ENCODE assay signal across 20 cellular contexts in genomic region chr19:41424335-41425173, GRCh38. TPM values are rescaled to one million over a fixed set of nuclear protein-coding genes. Genes with fewer than 3 reads are reported as not detected.
DNase-seq lines count a peak whose midpoint lies in the region; ATAC-seq, FAIRE-seq and TF ChIP-seq lines count a peak whose summit lies in the region.
"Had no signal": no experiment of that assay in that cellular context is flagged by ENCODE, and none has a peak within 500 bp of the region (broad histone marks: within the 10 kb centered on the region; RNA-seq: fewer than 3 reads in every experiment).

No MANE protein-coding gene starts in this region.

- no peak overlapping the region for H3K9ac ChIP-seq in Karpas-422 (ENCODE audit: low read length)
- H3K9ac ChIP-seq: neural progenitor cell had no signal

- no peak for TF ChIP-seq POLR2A in GM12891 (IDR thresholded peaks at IDR 0.05; ENCODE audit: low read depth, low read length)

- FAIRE-seq in GM12891 (lab: Jason Lieb, UNC) = no peak
- FAIRE-seq: astrocyte, colon, HTR-8/SVneo had no signal

- H3K27ac ChIP-seq in CD8-positive, alpha-beta T cell (ENCODE audit: low read depth, low read length) = no peak overlapping the region
- H3K27ac ChIP-seq in Karpas-422 (ENCODE audit: low read length) = no peak overlapping the region
- peak overlapping the region; percentile 19 for H3K27ac ChIP-seq in naive thymus-derived CD4-positive, alpha-beta T cell (ENCODE audit: low read depth, low read length)
- H3K27ac ChIP-seq: neural progenitor cell, suprapubic skin, VCaP had no signal

- peaks cover 25% of the 10 kb centered on the region for H3K4me1 ChIP-seq in CD8-positive, alpha-beta T cell (ENCODE audit: insufficient read depth, low read length)
- peaks cover 11% of the 10 kb centered on the region for H3K4me1 ChIP-seq in Karpas-422 (ENCODE audit: low read length)
- H3K4me1 ChIP-seq in naive thymus-derived CD4-positive, alpha-beta T cell (ENCODE audit: control insufficient read depth in 2 of 2, insufficient read depth in 2 of 2, low read length in 2 of 2) = peaks cover 6 to 9% of the 10 kb centered on the region in 2 donors

- no peak overlapping the region for H3K27ac Mint-ChIP-seq in CD8-positive, alpha-beta T cell
- peak overlapping the region; percentile 26 for H3K27ac Mint-ChIP-seq in activated CD8-positive, alpha-beta T cell treated with anti-CD3 and anti-CD28 coated beads for 36 hours
- H3K27ac Mint-ChIP-seq in naive thymus-derived CD4-positive, alpha-beta T cell = peak overlapping the region in 2 of 9 donors; percentile 12 to 25
- H3K27ac Mint-ChIP-seq: neural progenitor cell had no signal

- no peaks in the 10 kb centered on the region for H3K27me3 Mint-ChIP-seq in CD8-positive, alpha-beta T cell (ENCODE audit: low read depth)
- no peaks in the 10 kb centered on the region for H3K27me3 Mint-ChIP-seq in activated CD8-positive, alpha-beta T cell treated with anti-CD3 and anti-CD28 coated beads for 36 hours
- H3K27me3 Mint-ChIP-seq in naive thymus-derived CD4-positive, alpha-beta T cell = no peaks in the 10 kb centered on the region

- no peaks in the 10 kb centered on the region for H3K27me3 ChIP-seq in CD8-positive, alpha-beta T cell (ENCODE audit: insufficient read depth, low read length)
- H3K27me3 ChIP-seq in Karpas-422 (ENCODE audit: low read length) = no peaks in the 10 kb centered on the region
- H3K27me3 ChIP-seq in naive thymus-derived CD4-positive, alpha-beta T cell (ENCODE audit: control insufficient read depth in 2 of 2, insufficient read depth in 2 of 2, low read length in 2 of 2) = no peaks in the 10 kb centered on the region
- H3K27me3 ChIP-seq: BE2C, neural progenitor cell, suprapubic skin had no signal

- H3K79me2 ChIP-seq in Karpas-422 (ENCODE audit: low read length) = no peaks in the 10 kb centered on the region

- no peak for TF ChIP-seq CTCF in CD8-positive, alpha-beta T cell (IDR thresholded peaks at IDR 0.05)
- TF ChIP-seq CTCF in activated CD8-positive, alpha-beta T cell treated with anti-CD3 and anti-CD28 coated beads for 36 hours (IDR thresholded peaks at IDR 0.05) = no peak

- no peaks in the 10 kb centered on the region for H3K9me3 ChIP-seq in CD8-positive, alpha-beta T cell (ENCODE audit: low read length)
- H3K9me3 ChIP-seq in Karpas-422 (ENCODE audit: low read length) = no peaks in the 10 kb centered on the region
- H3K9me3 ChIP-seq in naive thymus-derived CD4-positive, alpha-beta T cell (ENCODE audit: control insufficient read depth in 2 of 3, low read length in 3 of 3) = no peaks in the 10 kb centered on the region
- H3K9me3 ChIP-seq: BE2C, suprapubic skin had no signal

- H4K20me1 ChIP-seq in Karpas-422 (ENCODE audit: insufficient read depth, low read depth, low read length) = no peaks in the 10 kb centered on the region

- H2AFZ ChIP-seq in Karpas-422 (ENCODE audit: low read length) = no peak overlapping the region
- H2AFZ ChIP-seq: neural progenitor cell had no signal

- DNase-seq in CD8-positive, alpha-beta T cell = no peak
- DNase-seq in Karpas-422 (peak; percentile 32), NCI-H526 treated with DMSO at 0.1 percent for 48 hours (lab: John Stamatoyannopoulos, UW) (no peak), GM12891 (ENCODE audit: insufficient read length, low spot score) (no peak)
- no peak for DNase-seq in activated CD8-positive, alpha-beta T cell treated with anti-CD3 and anti-CD28 coated beads for 36 hours
- DNase-seq in naive thymus-derived CD4-positive, alpha-beta T cell = no peak
- DNase-seq: BE2C, NCI-H2029, NCI-H510A treated with DMSO at 0.1 percent for 48 hours, SW 1271 had no signal

- POLR2A ChIA-PET in CD8-positive, alpha-beta T cell (lab: Charles Lee) = interaction anchor here (1.1 kb wide), 1 partner anchor 15 kb away, joined by 3 read pairs; the partner anchor contains the start of gene DMAC2
- POLR2A ChIA-PET in activated CD8-positive, alpha-beta T cell treated with anti-CD3 and anti-CD28 coated beads for 36 hours (lab: Charles Lee) = interaction anchor here (1.0 to 1.5 kb wide), 3 partner anchors 17 to 59 kb away, joined by 3 read pairs; no protein-coding TSS in a partner anchor
- POLR2A ChIA-PET in naive thymus-derived CD4-positive, alpha-beta T cell (lab: Charles Lee) = no interaction called here

- peak overlapping the region; percentile 3 for H3K4me3 Mint-ChIP-seq in CD8-positive, alpha-beta T cell
- no peak overlapping the region for H3K4me3 Mint-ChIP-seq in activated CD8-positive, alpha-beta T cell treated with anti-CD3 and anti-CD28 coated beads for 36 hours
- H3K4me3 Mint-ChIP-seq in naive thymus-derived CD4-positive, alpha-beta T cell = peak overlapping the region in 1 of 10 donors; percentile 35
- H3K4me3 Mint-ChIP-seq: neural progenitor cell had no signal

- CTCF ChIA-PET in CD8-positive, alpha-beta T cell (lab: Charles Lee) = no interaction called here
- CTCF ChIA-PET in activated CD8-positive, alpha-beta T cell treated with anti-CD3 and anti-CD28 coated beads for 36 hours (lab: Charles Lee) = no interaction called here
- CTCF ChIA-PET in naive thymus-derived CD4-positive, alpha-beta T cell (lab: Charles Lee) = interaction anchor here (0.8 kb wide), 1 partner anchor 17 kb away, joined by 3 read pairs; no protein-coding TSS in a partner anchor

- H3K9me2 ChIP-seq in Karpas-422 (replicated peaks; ENCODE audit: insufficient read depth, low read length) = no peaks in the 10 kb centered on the region

- ATAC-seq in CD8-positive, alpha-beta T cell = no peak
- no peak for ATAC-seq in activated CD8-positive, alpha-beta T cell treated with anti-CD3 and anti-CD28 coated beads for 36 hours
- ATAC-seq in naive thymus-derived CD4-positive, alpha-beta T cell = no peak
- ATAC-seq in HG02642 (IDR thresholded peaks at IDR 0.05; ENCODE audit: poor library complexity, unreplicated experiment) = no peak
- ATAC-seq: Panc1 had no signal

- H3K9me3 Mint-ChIP-seq in CD8-positive, alpha-beta T cell = no peaks in the 10 kb centered on the region
- no peaks in the 10 kb centered on the region for H3K9me3 Mint-ChIP-seq in activated CD8-positive, alpha-beta T cell treated with anti-CD3 and anti-CD28 coated beads for 36 hours
- peaks cover 0 to 1% (median 0%) of the 10 kb centered on the region in 11 donors for H3K9me3 Mint-ChIP-seq in naive thymus-derived CD4-positive, alpha-beta T cell
- H3K9me3 Mint-ChIP-seq: neural progenitor cell had no signal

- H3K4me1 Mint-ChIP-seq in CD8-positive, alpha-beta T cell (ENCODE audit: low read depth) = peaks cover 28% of the 10 kb centered on the region
- peaks cover 24% of the 10 kb centered on the region for H3K4me1 Mint-ChIP-seq in activated CD8-positive, alpha-beta T cell treated with anti-CD3 and anti-CD28 coated beads for 36 hours (ENCODE audit: low read depth)
- peaks cover 7 to 29% (median 25%) of the 10 kb centered on the region in 7 donors for H3K4me1 Mint-ChIP-seq in naive thymus-derived CD4-positive, alpha-beta T cell

- no peak overlapping the region for H3K4me2 ChIP-seq in Karpas-422 (ENCODE audit: low read depth, low read length, poor library complexity, severe bottlenecking)
- H3K4me2 ChIP-seq: neural progenitor cell had no signal

- intact Hi-C loops in CD8-positive, alpha-beta T cell (cut with DNase I, micrococcal nuclease) = no loop called here
- intact Hi-C loops in activated CD8-positive, alpha-beta T cell treated with anti-CD3 and anti-CD28 coated beads for 36 hours (cut with micrococcal nuclease) = no loop called here
- intact Hi-C loops in naive thymus-derived CD4-positive, alpha-beta T cell (cut with micrococcal nuclease) = no loop called here

- H3K36me3 ChIP-seq in CD8-positive, alpha-beta T cell (ENCODE audit: insufficient read depth, low read length) = peaks cover 29% of the 10 kb centered on the region
- H3K36me3 ChIP-seq in Karpas-422 (ENCODE audit: insufficient read depth, low read length) = no peaks in the 10 kb centered on the region
- H3K36me3 ChIP-seq in naive thymus-derived CD4-positive, alpha-beta T cell (ENCODE audit: control insufficient read depth in 2 of 3, insufficient read depth in 3 of 3, low read length in 3 of 3) = peaks cover 0 to 66% (median 14%) of the 10 kb centered on the region in 3 experiments
- H3K36me3 ChIP-seq: neural progenitor cell had no signal

- no peak overlapping the region for H3K4me3 ChIP-seq in CD8-positive, alpha-beta T cell (ENCODE audit: low read depth, low read length)
- no peak overlapping the region for H3K4me3 ChIP-seq in Karpas-422 (ENCODE audit: low read length)
- H3K4me3 ChIP-seq in naive thymus-derived CD4-positive, alpha-beta T cell (ENCODE audit: low read length) = no peak overlapping the region
- H3K4me3 ChIP-seq: neural progenitor cell, suprapubic skin had no signal

- peaks cover 45% of the 10 kb centered on the region for H3K36me3 Mint-ChIP-seq in CD8-positive, alpha-beta T cell
- H3K36me3 Mint-ChIP-seq in activated CD8-positive, alpha-beta T cell treated with anti-CD3 and anti-CD28 coated beads for 36 hours (ENCODE audit: low read depth) = peaks cover 8% of the 10 kb centered on the region
- peaks cover 0 to 22% (median 8%) of the 10 kb centered on the region in 5 donors for H3K36me3 Mint-ChIP-seq in naive thymus-derived CD4-positive, alpha-beta T cell

RNA-seq across cellular contexts. Expression of gene B3GNT8, which starts 2.6 kb away (rescaled TPM):
- total RNA-seq in CD8-positive, alpha-beta T cell = 1 to 10 TPM; 1.8 to 3.4 TPM
- total RNA-seq in Karpas-422 (2014; rRNA removed; shearing (Covaris generic); ENCODE audit: low replicate concordance) = not detected in 2 replicates
- 1 to 10 TPM in 1 of 2 experiments, under 1 TPM in 1; 0.59 to 1.1 TPM for total RNA-seq in activated CD8-positive, alpha-beta T cell treated with anti-CD3 and anti-CD28 coated beads for 36 hours
- total RNA-seq in naive thymus-derived CD4-positive, alpha-beta T cell = 1 to 10 TPM in 3 of 5 experiments, under 1 TPM in 2; 0.32 to 5.3 (median 1.1) TPM
- under 1 TPM; 0.19 to 0.37 TPM for polyA plus RNA-seq in naive thymus-derived CD4-positive, alpha-beta T cell
- polyA plus RNA-seq in GM12891 (2012; ENCODE audit: low read depth, missing spikeins) = 0.15 TPM

RNA-seq across cellular contexts. Expression of gene DMAC2, which starts 15.2 kb away (rescaled TPM):
- total RNA-seq in CD8-positive, alpha-beta T cell = 10 to 100 TPM; 23.2 to 25.7 TPM
- total RNA-seq in Karpas-422 (2014; rRNA removed; shearing (Covaris generic); ENCODE audit: low replicate concordance) = 25.1 and 30.3 TPM in 2 replicates
- total RNA-seq in activated CD8-positive, alpha-beta T cell treated with anti-CD3 and anti-CD28 coated beads for 36 hours = 10 to 100 TPM; 47.6 to 51.5 TPM
- total RNA-seq in naive thymus-derived CD4-positive, alpha-beta T cell = 10 to 100 TPM; 22.2 to 44.4 (median 26.2) TPM
- polyA plus RNA-seq in naive thymus-derived CD4-positive, alpha-beta T cell = 10 to 100 TPM; 53.2 to 53.7 TPM
- polyA plus RNA-seq in GM12891 (2012; ENCODE audit: low read depth, missing spikeins) = 30.1 TPM

RNA-seq across cellular contexts. Expression of gene ERICH4, which starts 18.4 kb away (rescaled TPM):
- total RNA-seq in CD8-positive, alpha-beta T cell = not detected
- total RNA-seq in Karpas-422 (2014; rRNA removed; shearing (Covaris generic); ENCODE audit: low replicate concordance) = not detected in 2 replicates
- total RNA-seq in activated CD8-positive, alpha-beta T cell treated with anti-CD3 and anti-CD28 coated beads for 36 hours = not detected
- total RNA-seq in naive thymus-derived CD4-positive, alpha-beta T cell = not detected
- polyA plus RNA-seq in naive thymus-derived CD4-positive, alpha-beta T cell = not detected
- polyA plus RNA-seq in GM12891 (2012; ENCODE audit: low read depth, missing spikeins) = not detected
- total RNA-seq: astrocyte, epithelial cell of proximal tubule, glomerular endothelial cell, suprapubic skin had no signal

RNA-seq across cellular contexts. Expression of gene BCKDHA, which starts 26.9 kb away (rescaled TPM):
- total RNA-seq in CD8-positive, alpha-beta T cell = 10 to 100 TPM; 19.4 to 20.5 TPM
- 112 and 116 TPM in 2 replicates for total RNA-seq in Karpas-422 (2014; rRNA removed; shearing (Covaris generic); ENCODE audit: low replicate concordance)
- total RNA-seq in activated CD8-positive, alpha-beta T cell treated with anti-CD3 and anti-CD28 coated beads for 36 hours = 10 to 100 TPM; 32.3 to 36.9 TPM
- 10 to 100 TPM; 19.4 to 25.0 (median 20.5) TPM for total RNA-seq in naive thymus-derived CD4-positive, alpha-beta T cell
- polyA plus RNA-seq in naive thymus-derived CD4-positive, alpha-beta T cell = 10 to 100 TPM; 45.1 to 55.9 TPM
- polyA plus RNA-seq in GM12891 (2012; ENCODE audit: low read depth, missing spikeins) = 84.2 TPM

RNA-seq across cellular contexts. Expression of gene EXOSC5, which starts 27.4 kb away (rescaled TPM):
- total RNA-seq in CD8-positive, alpha-beta T cell = 1 to 10 TPM; 4.1 to 5.5 TPM
- total RNA-seq in Karpas-422 (2014; rRNA removed; shearing (Covaris generic); ENCODE audit: low replicate concordance) = 67.6 and 74.7 TPM in 2 replicates
- 10 to 100 TPM; 46.6 to 47.0 TPM for total RNA-seq in activated CD8-positive, alpha-beta T cell treated with anti-CD3 and anti-CD28 coated beads for 36 hours
- total RNA-seq in naive thymus-derived CD4-positive, alpha-beta T cell = 10 to 100 TPM; 15.0 to 37.5 (median 20.6) TPM
- polyA plus RNA-seq in naive thymus-derived CD4-positive, alpha-beta T cell = 10 to 100 TPM; 76.0 to 84.8 TPM
- 95.3 TPM for polyA plus RNA-seq in GM12891 (2012; ENCODE audit: low read depth, missing spikeins)
